17 cellular contexts compared by ENCODE assay signal in genomic region chr11:73366953-73367352, GRCh38. TPM values are rescaled to one million over a fixed set of nuclear protein-coding genes. Genes with fewer than 3 reads are reported as not detected.
DNase-seq lines count a peak whose midpoint lies in the region; ATAC-seq and TF ChIP-seq lines count a peak whose summit lies in the region.
"Had no signal": no experiment of that assay in that cellular context is flagged by ENCODE, and none has a peak within 500 bp of the region (broad histone marks: within the 10 kb centered on the region; RNA-seq: fewer than 3 reads in every experiment).

No MANE protein-coding gene starts in this region.

- TF ChIP-seq POLR2A in spleen (IDR thresholded peaks at IDR 0.05), result no peak

- POLR2A ChIA-PET in T-cell (lab: Charles Lee), result interaction anchor here (0.5 to 0.7 kb wide), 2 partner anchors 16 to 945 kb away, joined by 4 to 6 read pairs; no protein-coding TSS in a partner anchor

- TF ChIP-seq CTCF in spleen (IDR thresholded peaks at IDR 0.05 in 8 of 11, conservative IDR thresholded peaks at IDR 0.05 in 3 of 11), result no peak

- H3K4me1 ChIP-seq in spleen, result peaks cover 14 to 41% (median 28%) of the 10 kb centered on the region in 6 donors
- H3K4me1 ChIP-seq: body of pancreas had no signal

- peak overlapping the region; percentile 13 for H3K4me3 Mint-ChIP-seq in activated naive CD4-positive, alpha-beta T cell treated with anti-CD3 and anti-CD28 coated beads, Interleukin-2, amount 50 U/mL, for 24 hours
- H3K4me3 Mint-ChIP-seq in T-cell, result peak overlapping the region in 2 of 3 donors; percentile 21 to 75
- peak overlapping the region; percentile 63 to 81 for H3K4me3 Mint-ChIP-seq in effector memory CD8-positive, alpha-beta T cell

- no peak for ATAC-seq in T-cell (replicated peaks in 1 of 4)
- ATAC-seq in effector memory CD8-positive, alpha-beta T cell (replicated peaks), result no peak
- ATAC-seq: body of pancreas, lower lobe of right lung had no signal

- H3K4me1 Mint-ChIP-seq in activated naive CD4-positive, alpha-beta T cell treated with anti-CD3 and anti-CD28 coated beads, Interleukin-2, amount 50 U/mL, for 24 hours, result peaks cover 33% of the 10 kb centered on the region
- peaks cover 25 to 38% (median 34%) of the 10 kb centered on the region in 3 donors for H3K4me1 Mint-ChIP-seq in T-cell
- peaks cover 20 to 28% of the 10 kb centered on the region in 2 donors for H3K4me1 Mint-ChIP-seq in effector memory CD8-positive, alpha-beta T cell (ENCODE audit: low read depth in 2 of 2)

- CTCF ChIA-PET in T-cell (lab: Charles Lee), result interaction anchor here (0.6 to 0.7 kb wide), 3 partner anchors 16 to 316 kb away, joined by 3 to 4 read pairs (median 3); no protein-coding TSS in a partner anchor

- H3K9me3 ChIP-seq in spleen, result no peaks in the 10 kb centered on the region
- H3K9me3 ChIP-seq: body of pancreas, lower lobe of right lung, stomach, tibial nerve had no signal

- H3K4me3 ChIP-seq in spleen, result no peak overlapping the region
- H3K4me3 ChIP-seq: body of pancreas, lower lobe of right lung, stomach, tibial nerve had no signal

- peaks cover 1% of the 10 kb centered on the region for H3K36me3 Mint-ChIP-seq in activated naive CD4-positive, alpha-beta T cell treated with anti-CD3 and anti-CD28 coated beads, Interleukin-2, amount 50 U/mL, for 24 hours
- no peaks in the 10 kb centered on the region for H3K36me3 Mint-ChIP-seq in T-cell
- H3K36me3 Mint-ChIP-seq in effector memory CD8-positive, alpha-beta T cell (ENCODE audit: insufficient read depth), result peaks cover 4% of the 10 kb centered on the region

- H3K27me3 Mint-ChIP-seq in activated naive CD4-positive, alpha-beta T cell treated with anti-CD3 and anti-CD28 coated beads, Interleukin-2, amount 50 U/mL, for 24 hours, result no peaks in the 10 kb centered on the region
- H3K27me3 Mint-ChIP-seq in T-cell, result no peaks in the 10 kb centered on the region
- no peaks in the 10 kb centered on the region for H3K27me3 Mint-ChIP-seq in effector memory CD8-positive, alpha-beta T cell

- H3K9me3 Mint-ChIP-seq in activated naive CD4-positive, alpha-beta T cell treated with anti-CD3 and anti-CD28 coated beads, Interleukin-2, amount 50 U/mL, for 24 hours, result no peaks in the 10 kb centered on the region
- no peaks in the 10 kb centered on the region for H3K9me3 Mint-ChIP-seq in T-cell
- no peaks in the 10 kb centered on the region for H3K9me3 Mint-ChIP-seq in effector memory CD8-positive, alpha-beta T cell

- H3K27ac Mint-ChIP-seq in activated naive CD4-positive, alpha-beta T cell treated with anti-CD3 and anti-CD28 coated beads, Interleukin-2, amount 50 U/mL, for 24 hours, result peak overlapping the region; percentile 4
- H3K27ac Mint-ChIP-seq in T-cell, result peak overlapping the region; percentile 86 to 96
- peak overlapping the region; percentile 92 to 97 for H3K27ac Mint-ChIP-seq in effector memory CD8-positive, alpha-beta T cell

- 58 to 70% (median 67%) methylated on average over 6 of the region's 6 CpGs for WGBS in spleen, 5 donors

- peaks cover 0 to 59% (median 10%) of the 10 kb centered on the region in 6 donors for H3K36me3 ChIP-seq in spleen

- peak overlapping the region; percentile 52 to 85 (median 68) for H3K27ac ChIP-seq in spleen
- H3K27ac ChIP-seq: body of pancreas had no signal

- intact Hi-C loops in spleen (cut with DNase I; ENCODE audit: low total_unique reads), result no loop called here

- H3K27me3 ChIP-seq in spleen (replicated peaks in 1 of 7), result no peaks in the 10 kb centered on the region
- H3K27me3 ChIP-seq: body of pancreas, stomach, tibial nerve had no signal

- DNase-seq in activated naive CD4-positive, alpha-beta T cell treated with anti-CD3 and anti-CD28 coated beads, Interleukin-2, amount 50 U/mL, for 16 hours, result no peak
- no peak for DNase-seq in T-cell
- no peak for DNase-seq in effector memory CD8-positive, alpha-beta T cell
- no peak for DNase-seq in spleen
- DNase-seq in NCI-H748 (lab: John Stamatoyannopoulos, UW; ENCODE audit: unreplicated experiment), result no peak
- no peak for DNase-seq in NCI-H1092 treated with DMSO at 0.1 percent for 48 hours (lab: John Stamatoyannopoulos, UW)
- DNase-seq in mesenteric fat pad (ENCODE audit: low spot score), result no peak
- DNase-seq: activated CD4-positive, alpha-beta T cell treated with anti-CD3 and anti-CD28 coated beads for 1 hour; body of pancreas; DMS53; lower lobe of right lung; NCI-H1694 treated with DMSO at 0.1 percent for 48 hours; NCI-H774; retina; stomach had no signal

RNA-seq across cellular contexts. Expression of gene RELT, which starts 9.2 kb away (rescaled TPM):
- total RNA-seq in T-cell (100 to 1,000 TPM in 1 of 5 donors, 10 to 100 TPM in 4; 15.6 to 113 (median 19.9) TPM), spleen (10 to 100 TPM; 28.1 to 79.8 (median 41.3) TPM), mesenteric fat pad (15.8 TPM)
- 10 to 100 TPM; 13.5 to 28.2 (median 21.7) TPM for polyA plus RNA-seq in spleen

RNA-seq across cellular contexts. Expression of gene ARHGEF17, which starts 58.9 kb away (rescaled TPM):
- total RNA-seq in T-cell (1 to 10 TPM in 1 of 5 donors, under 1 TPM in 4; 0.23 to 1.0 (median 0.49) TPM), spleen (10 to 100 TPM; 21.5 to 48.5 (median 41.6) TPM), mesenteric fat pad (49.8 TPM)
- polyA plus RNA-seq in spleen, result 10 to 100 TPM in 1 of 3 donors, 1 to 10 TPM in 2; 5.1 to 17.0 (median 6.3) TPM

Comparison
In these comparisons a context has a peak if more than half of its experiments do, and no peak if none do; other contexts are left out.
1. H3K27ac Mint-ChIP-seq: peak in every context shown above with its lines; median percentile 94 in effector memory CD8-positive, alpha-beta T cell; 91 in T-cell; 4 in activated naive CD4-positive, alpha-beta T cell treated with anti-CD3 and anti-CD28 coated beads, Interleukin-2, amount 50 U/mL, for 24 hours.
2. H3K4me3 Mint-ChIP-seq: peak in every context shown above with its lines; median percentile 72 in effector memory CD8-positive, alpha-beta T cell; 48 in T-cell; 13 in activated naive CD4-positive, alpha-beta T cell treated with anti-CD3 and anti-CD28 coated beads, Interleukin-2, amount 50 U/mL, for 24 hours.
3. RNA of gene ARHGEF17, which starts 58.9 kb away (total RNA-seq): 49.8 TPM in mesenteric fat pad (single experiment) and 21.5 to 48.5 TPM in spleen; 0.23 to 1.0 TPM in T-cell; every median in the first group is over 10 times any median in the second.